8 cellular contexts compared by ENCODE assay signal in the genomic region with DNA sequence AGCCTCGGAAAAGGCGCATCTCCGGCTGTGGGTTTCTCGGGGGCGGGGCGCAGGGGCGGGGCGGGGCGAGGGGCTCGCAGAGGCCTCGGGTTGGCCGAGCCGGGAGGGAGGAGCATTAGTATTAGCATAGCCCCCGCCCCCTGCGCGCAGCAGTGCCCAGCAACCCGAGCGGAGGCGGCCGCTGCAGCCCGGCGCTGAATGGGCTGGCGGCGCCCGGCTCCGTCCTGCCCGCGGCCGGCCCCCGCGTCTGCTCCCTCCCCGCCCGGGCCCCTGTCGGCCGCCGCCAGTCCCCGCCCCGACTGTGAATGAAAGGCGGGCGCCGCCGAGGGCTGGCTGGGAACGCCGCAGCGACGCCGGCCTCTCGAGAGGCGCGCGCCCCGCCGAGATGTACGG. TPM values are rescaled to one million over a fixed set of nuclear protein-coding genes. Genes with fewer than 3 reads are reported as not detected.
DNase-seq lines count a peak whose midpoint lies in the region; ATAC-seq, FAIRE-seq and TF ChIP-seq lines count a peak whose summit lies in the region.

A gene with protein sequence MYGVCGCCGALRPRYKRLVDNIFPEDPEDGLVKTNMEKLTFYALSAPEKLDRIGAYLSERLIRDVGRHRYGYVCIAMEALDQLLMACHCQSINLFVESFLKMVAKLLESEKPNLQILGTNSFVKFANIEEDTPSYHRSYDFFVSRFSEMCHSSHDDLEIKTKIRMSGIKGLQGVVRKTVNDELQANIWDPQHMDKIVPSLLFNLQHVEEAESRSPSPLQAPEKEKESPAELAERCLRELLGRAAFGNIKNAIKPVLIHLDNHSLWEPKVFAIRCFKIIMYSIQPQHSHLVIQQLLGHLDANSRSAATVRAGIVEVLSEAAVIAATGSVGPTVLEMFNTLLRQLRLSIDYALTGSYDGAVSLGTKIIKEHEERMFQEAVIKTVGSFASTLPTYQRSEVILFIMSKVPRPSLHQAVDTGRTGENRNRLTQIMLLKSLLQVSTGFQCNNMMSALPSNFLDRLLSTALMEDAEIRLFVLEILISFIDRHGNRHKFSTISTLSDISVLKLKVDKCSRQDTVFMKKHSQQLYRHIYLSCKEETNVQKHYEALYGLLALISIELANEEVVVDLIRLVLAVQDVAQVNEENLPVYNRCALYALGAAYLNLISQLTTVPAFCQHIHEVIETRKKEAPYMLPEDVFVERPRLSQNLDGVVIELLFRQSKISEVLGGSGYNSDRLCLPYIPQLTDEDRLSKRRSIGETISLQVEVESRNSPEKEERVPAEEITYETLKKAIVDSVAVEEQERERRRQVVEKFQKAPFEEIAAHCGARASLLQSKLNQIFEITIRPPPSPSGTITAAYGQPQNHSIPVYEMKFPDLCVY (plus strand): TSS at position 149 of the 393 bp plus-strand sequence. CDS start 237 bp downstream, at position 386.

- H3K79me2 ChIP-seq in OCI-LY1 (ENCODE audit: insufficient read depth, low read length) = no peaks in the 10 kb centered on the region
- no peaks in the 10 kb centered on the region for H3K79me2 ChIP-seq in endothelial cell of umbilical vein (ENCODE audit: control insufficient read depth, insufficient read depth, low read length)

- H3K9me3 ChIP-seq in HUES6 (ENCODE audit: control insufficient read depth, insufficient read depth, low read depth, low read length) (no peaks in the 10 kb centered on the region), OCI-LY1 (ENCODE audit: low read length) (no peaks in the 10 kb centered on the region), endothelial cell of umbilical vein (replicated peaks; ENCODE audit: control insufficient read depth, insufficient read depth, low read length) (no peaks in the 10 kb centered on the region)

- TF ChIP-seq CTCF in OCI-LY1 (IDR thresholded peaks at IDR 0.05; ENCODE audit: low read length) (no peak), endothelial cell of umbilical vein (IDR thresholded peaks at IDR 0.05; ENCODE audit: extremely low read depth in 1 of 2, insufficient read depth in 1 of 2, low read depth in 1 of 2, low read length in 2 of 2) (no peak)

- no peaks in the 10 kb centered on the region for H3F3A ChIP-seq in OCI-LY1 (ENCODE audit: insufficient read depth, low read length)

- CTCF ChIA-PET in endothelial cell of umbilical vein (lab: Charles Lee) = interaction anchor here (0.7 to 2.9 kb wide), 5 partner anchors 8 to 87 kb away, joined by 3 to 14 read pairs (median 5); no protein-coding TSS in a partner anchor

- H3K9me1 ChIP-seq in endothelial cell of umbilical vein (replicated peaks; ENCODE audit: control insufficient read depth, extremely low read depth, insufficient read depth, low read length) = no peaks in the 10 kb centered on the region

- FAIRE-seq in endothelial cell of umbilical vein (lab: Jason Lieb, UNC) = peak; percentile 90

- DNase-seq in Caki2 (ENCODE audit: low read depth) (peak; percentile 89), activated T-cell treated with anti-CD3 and anti-CD28 coated beads for 1 hour (ENCODE audit: low read depth) (peak; percentile 82), endothelial cell of umbilical vein (ENCODE audit: low read depth, low spot score) (peak; percentile 94), midbrain (lab: John Stamatoyannopoulos, UW) (peak; percentile 96)
- peak; percentile 75 to 76 for DNase-seq in stimulated activated CD8-positive, alpha-beta memory T cell treated with anti-CD3 and anti-CD28 coated beads, Interleukin-15, amount 100 ng/mL, for 4 hours (ENCODE audit: low read depth in 2 of 2)

- intact Hi-C loops in endothelial cell of umbilical vein (cut with micrococcal nuclease) = loop anchor here (1.0 to 5.0 kb wide), 6 partner anchors 37 to 155 kb away; a partner anchor contains a TSS

- peaks cover 11% of the 10 kb centered on the region for H3K4me1 ChIP-seq in HUES6 (ENCODE audit: control insufficient read depth, insufficient read depth, low read length)
- peaks cover 15% of the 10 kb centered on the region for H3K4me1 ChIP-seq in OCI-LY1 (ENCODE audit: insufficient read depth, low read length, severe bottlenecking)
- H3K4me1 ChIP-seq in endothelial cell of umbilical vein (ENCODE audit: control insufficient read depth, extremely low read depth, insufficient read depth, low read length) = peaks cover 21% of the 10 kb centered on the region

- H4K20me1 ChIP-seq in OCI-LY1 (ENCODE audit: insufficient read depth, low read length) (no peaks in the 10 kb centered on the region), endothelial cell of umbilical vein (replicated peaks; ENCODE audit: control insufficient read depth, extremely low read depth, insufficient read depth, low read length) (no peaks in the 10 kb centered on the region)

- ATAC-seq in GM21447 (IDR thresholded peaks at IDR 0.05; ENCODE audit: unreplicated experiment) = peak; percentile 86

- no peak within 1 kb of the TSS for H2AFZ ChIP-seq in OCI-LY1 (ENCODE audit: low read length)
- peak within 1 kb of the TSS; percentile 96 for H2AFZ ChIP-seq in endothelial cell of umbilical vein (ENCODE audit: low read depth, low read length)

- no TSS peak for BruUV-seq in endothelial cell of umbilical vein (replicated peaks; lab: Mats Ljungman, UMichigan)

- peaks cover 50% of the 10 kb centered on the region for H3K27me3 ChIP-seq in HUES6 (ENCODE audit: control insufficient read depth, insufficient read depth, low read length)
- peaks cover 16% of the 10 kb centered on the region; the same call in 1 of the 2 replicates for H3K27me3 ChIP-seq in OCI-LY1 (ENCODE audit: insufficient read depth, low read length)
- peaks cover 2 to 11% of the 10 kb centered on the region in 2 experiments for H3K27me3 ChIP-seq in endothelial cell of umbilical vein (ENCODE audit: control insufficient read depth in 2 of 2, insufficient read depth in 2 of 2, low read length in 2 of 2)

- TF ChIP-seq POLR2A in endothelial cell of umbilical vein (IDR thresholded peaks at IDR 0.05; ENCODE audit: low read depth, low read length) = no peak

- peak within 1 kb of the TSS; percentile 74 for H3K4me3 ChIP-seq in HUES6 (ENCODE audit: low read depth, low read length)
- H3K4me3 ChIP-seq in OCI-LY1 (ENCODE audit: low read depth, low read length, poor library complexity, severe bottlenecking) = peak within 1 kb of the TSS; percentile 65
- H3K4me3 ChIP-seq in endothelial cell of umbilical vein (replicated peaks in 1 of 3; ENCODE audit: insufficient read depth in 1 of 3, low read depth in 1 of 3, low read length in 3 of 3) = peak within 1 kb of the TSS; percentile 44 to 75 (median 67)

- H3K27ac ChIP-seq in HUES6 (ENCODE audit: low read depth, low read length) (no peak within 1 kb of the TSS), OCI-LY1 (ENCODE audit: low read depth, low read length, poor library complexity, severe bottlenecking) (no peak within 1 kb of the TSS), endothelial cell of umbilical vein (ENCODE audit: insufficient read depth, low read depth, low read length) (no peak within 1 kb of the TSS)

- peak within 1 kb of the TSS; percentile 37 for H3K9ac ChIP-seq in HUES6 (ENCODE audit: low read length)
- H3K9ac ChIP-seq in OCI-LY1 (ENCODE audit: low read length) = peak within 1 kb of the TSS; percentile 47; the same call in 1 of the 2 replicates
- peak within 1 kb of the TSS; percentile 40 for H3K9ac ChIP-seq in endothelial cell of umbilical vein (replicated peaks; ENCODE audit: extremely low read depth, insufficient read depth, low read length)

- in situ Hi-C loops in Caki2 (cut with HindIII; ENCODE audit: low pct_unique_long_range_greater_than_20kb, low sequenced_read_pairs) = no loop called here

- POLR2A ChIA-PET in endothelial cell of umbilical vein (lab: Charles Lee) = no interaction called here

- no peaks in the 10 kb centered on the region for H3K36me3 ChIP-seq in HUES6 (ENCODE audit: control insufficient read depth, insufficient read depth, low read length)
- no peaks in the 10 kb centered on the region for H3K36me3 ChIP-seq in OCI-LY1 (ENCODE audit: insufficient read depth, low read length)
- H3K36me3 ChIP-seq in endothelial cell of umbilical vein (ENCODE audit: control insufficient read depth in 2 of 2, extremely low read depth in 1 of 2, insufficient read depth in 2 of 2, low read length in 2 of 2) = no peaks in the 10 kb centered on the region

- dilution Hi-C loops in endothelial cell of umbilical vein (cut with MboI; ENCODE audit: extremely low pct_ligation_motif_present, low sequenced_read_pairs) = no loop called here

- H3K4me2 ChIP-seq in OCI-LY1 (ENCODE audit: low read length) (peak within 1 kb of the TSS; percentile 95), endothelial cell of umbilical vein (ENCODE audit: insufficient read depth, low read length) (peak within 1 kb of the TSS; percentile 61)

- no peaks in the 10 kb centered on the region for H3K9me2 ChIP-seq in OCI-LY1 (ENCODE audit: low read depth, low read length)

TF ChIP-seq in endothelial cell of umbilical vein, 7 proteins besides CTCF, POLR2A, EP300 and RAD21:
- TF ChIP-seq MYC (IDR thresholded peaks at IDR 0.05; ENCODE audit: low read depth, low read length) (no peak), JUN (IDR thresholded peaks at IDR 0.05; ENCODE audit: borderline replicate concordance, insufficient read depth, insufficient read length, low read depth) (no peak), POLR2AphosphoS5 (IDR thresholded peaks at IDR 0.05; ENCODE audit: insufficient read depth, low read depth, low read length) (peak; percentile 23), FOS (IDR thresholded peaks at IDR 0.05; ENCODE audit: borderline replicate concordance, insufficient read depth, low read length) (no peak)

RNA-seq across cellular contexts. Expression of the gene that starts here (rescaled TPM):
- 0.71 and 6.7 TPM in 2 replicates for total RNA-seq in Caki2 (2014; rRNA removed; shearing (Covaris generic); ENCODE audit: low replicate concordance)
- 0.58 and 0.77 TPM in 2 replicates for total RNA-seq in endothelial cell of umbilical vein
- polyA plus RNA-seq in endothelial cell of umbilical vein = 0.15 and 0.21 TPM in 2 replicates
- polyA plus RNA-seq in endothelial cell of umbilical vein (2011; cell fraction: cytosol; rRNA removed) = 0.15 and 0.17 TPM in 2 replicates
- 0.53 and 0.71 TPM in 2 replicates for polyA plus RNA-seq in endothelial cell of umbilical vein (2011; cell fraction: nucleus; rRNA removed)
- 0.83 and 1.1 TPM in 2 replicates for polyA plus RNA-seq in endothelial cell of umbilical vein (2012)
- 0.59 and 0.92 TPM in 2 replicates for polyA minus RNA-seq in endothelial cell of umbilical vein
- 1.6 TPM for polyA minus RNA-seq in endothelial cell of umbilical vein (2011; cell fraction: cytosol; rRNA and poly(A)+ RNA removed)
- polyA minus RNA-seq in endothelial cell of umbilical vein (2011; cell fraction: nucleus; rRNA and poly(A)+ RNA removed) = 0.72 and 0.77 TPM in 2 replicates
